In the genomic region with DNA sequence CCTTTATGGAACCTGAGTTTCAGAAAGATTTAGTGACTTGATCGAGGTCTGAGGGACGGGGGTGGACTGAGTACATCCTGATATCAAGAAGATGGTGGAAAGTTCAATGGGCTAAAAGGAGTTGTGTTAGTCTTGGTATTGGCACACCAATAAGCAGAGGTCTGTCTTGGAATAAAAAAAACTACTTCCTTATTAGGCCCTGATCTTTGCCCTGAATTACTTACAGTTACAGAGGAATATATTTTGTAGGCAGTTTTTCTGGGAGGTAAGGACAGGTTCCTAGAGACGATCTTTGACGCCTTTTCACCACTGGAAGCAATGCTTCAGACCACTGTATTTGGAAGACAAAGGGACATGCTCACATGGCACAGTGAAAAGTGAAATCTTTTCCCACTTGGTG, we compare ENCODE assay signal across 9 cellular contexts. TPM values are rescaled to one million over a fixed set of nuclear protein-coding genes. Genes with fewer than 3 reads are reported as not detected.
A peak's percentile ranks its signal among the peaks of the same experiment; 100 is the strongest.
DNase-seq lines count a peak whose midpoint lies in the region; ATAC-seq and TF ChIP-seq lines count a peak whose summit lies in the region.
"Had no signal": no experiment of that assay in that cellular context is flagged by ENCODE, and none has a peak within 500 bp of the region (broad histone marks: within the 10 kb centered on the region; RNA-seq: fewer than 3 reads in every experiment).

No MANE protein-coding gene starts in this region.

- H3K27me3 Mint-ChIP-seq in CD4-positive, alpha-beta T cell: no peaks in the 10 kb centered on the region

- TF ChIP-seq POLR2A in IMR-90 (IDR thresholded peaks at IDR 0.05; ENCODE audit: low read depth, low read length): no peak

- POLR2A ChIA-PET in CD4-positive, alpha-beta T cell (lab: Charles Lee): no interaction called here
- POLR2A ChIA-PET in IMR-90 (lab: Charles Lee; ENCODE audit: unreplicated experiment): no interaction called here

- CTCF ChIA-PET in CD4-positive, alpha-beta T cell (lab: Charles Lee): interaction anchor here (2.2 kb wide), 1 partner anchor 11 kb away, joined by 5 read pairs; no protein-coding TSS in a partner anchor
- CTCF ChIA-PET in IMR-90 (lab: Yijun Ruan, JAX): no interaction called here

- no peak overlapping the region for H3K4ac ChIP-seq in IMR-90 (ENCODE audit: low read depth, low read length)

- H3K4me3 Mint-ChIP-seq in CD4-positive, alpha-beta T cell: peak overlapping the region; percentile 62
- H3K4me3 Mint-ChIP-seq: neural crest cell had no signal

- no peaks in the 10 kb centered on the region for H3K9me3 ChIP-seq in CD4-positive, alpha-beta T cell (ENCODE audit: control insufficient read depth, low read length)
- no peaks in the 10 kb centered on the region for H3K9me3 ChIP-seq in IMR-90 (ENCODE audit: control insufficient read depth, insufficient read depth, low read length)

- no peak for ATAC-seq in CD4-positive, alpha-beta T cell (ENCODE audit: poor library complexity)
- ATAC-seq in IMR-90 (ENCODE audit: low read depth) (peak; percentile 18; the same call in 1 of the 2 replicates), HG03196 (IDR thresholded peaks at IDR 0.05; ENCODE audit: unreplicated experiment) (no peak)

- WGBS in IMR-90 (ENCODE audit: extremely low coverage in 2 of 2, insufficient read length in 1 of 2), 2 experiments: no CpG with 5 or more reads among the region's 4 CpGs

- H2BK15ac ChIP-seq in IMR-90 (ENCODE audit: low read depth, low read length): no peak overlapping the region; the same call in 2 of the 3 replicates

- no TSS peak for BruUV-seq in IMR-90 (replicated peaks; lab: Mats Ljungman, UMichigan)

- H2BK5ac ChIP-seq in IMR-90 (ENCODE audit: low read depth, low read length, poor library complexity, severe bottlenecking): no peak overlapping the region

- no peak overlapping the region for H2BK120ac ChIP-seq in IMR-90 (ENCODE audit: low read depth, low read length)

- H3K27me3 ChIP-seq in CD4-positive, alpha-beta T cell (ENCODE audit: control insufficient read depth, insufficient read depth, low read length): peaks cover 4% of the 10 kb centered on the region
- peaks cover 2% of the 10 kb centered on the region; the same call in 1 of the 2 replicates for H3K27me3 ChIP-seq in IMR-90 (ENCODE audit: control insufficient read depth, insufficient read depth, low read length)

- no peaks in the 10 kb centered on the region for H3K4me1 Mint-ChIP-seq in CD4-positive, alpha-beta T cell (ENCODE audit: low read depth)

- H3K23ac ChIP-seq in IMR-90 (ENCODE audit: low read depth, low read length): no peak overlapping the region

- intact Hi-C loops in CD4-positive, alpha-beta T cell (cut with DNase I, micrococcal nuclease): no loop called here
- intact Hi-C loops in IMR-90 (cut with micrococcal nuclease): no loop called here

- no peak for TF ChIP-seq CTCF in CD4-positive, alpha-beta T cell (IDR thresholded peaks at IDR 0.05)
- no peak for TF ChIP-seq CTCF in IMR-90 (conservative IDR thresholded peaks at IDR 0.05; ENCODE audit: low read depth, low read length)
- no peak for TF ChIP-seq CTCF in astrocyte of the spinal cord (IDR thresholded peaks at IDR 0.05; ENCODE audit: low read depth, low read length)

- no peak for DNase-seq in CD4-positive, alpha-beta T cell
- DNase-seq in IMR-90 (no peak), astrocyte of the spinal cord (ENCODE audit: low read depth, low spot score) (no peak), myocyte (ENCODE audit: low read depth) (peak; percentile 10), GDM1 (lab: John Stamatoyannopoulos, UW) (no peak), SIG-M5 (lab: John Stamatoyannopoulos, UW) (no peak), HCEC 1CT (no peak)

- H3K14ac ChIP-seq in IMR-90 (replicated peaks; ENCODE audit: low read depth, low read length): no peak overlapping the region

- in situ Hi-C loops in IMR-90 (cut with MboI; ENCODE audit: low sequenced_read_pairs): no loop called here
- in situ Hi-C loops in astrocyte of the spinal cord (cut with HindIII; ENCODE audit: low sequenced_read_pairs): no loop called here

- H3K9ac ChIP-seq in IMR-90 (ENCODE audit: low read depth, low read length): no peak overlapping the region

- no peak overlapping the region for H3K4me3 ChIP-seq in IMR-90 (ENCODE audit: insufficient read depth, low read depth, low read length)
- peak overlapping the region; percentile 18 for H3K4me3 ChIP-seq in astrocyte of the spinal cord (ENCODE audit: low read depth, low read length)

- dilution Hi-C loops in IMR-90 (cut with HindIII; ENCODE audit: low sequenced_read_pairs, unreplicated experiment): no loop called here

- no peaks in the 10 kb centered on the region for H3K36me3 ChIP-seq in IMR-90 (ENCODE audit: control insufficient read depth, insufficient read depth, low read length)

- peak overlapping the region; percentile 60 for H2AFZ ChIP-seq in IMR-90 (replicated peaks; ENCODE audit: low read length, poor library complexity)

- H2BK20ac ChIP-seq in IMR-90 (ENCODE audit: low read depth, low read length): peak overlapping the region; percentile 45; the same call in 1 of the 2 replicates

- no peak overlapping the region for H3K4me2 ChIP-seq in IMR-90 (ENCODE audit: low read depth, low read length)

- no peak for TF ChIP-seq RAD21 in IMR-90 (IDR thresholded peaks at IDR 0.05; ENCODE audit: low read length)

- H3K18ac ChIP-seq in IMR-90 (ENCODE audit: low read depth, low read length): no peak overlapping the region

- no peak overlapping the region for H3K27ac ChIP-seq in CD4-positive, alpha-beta T cell (ENCODE audit: low read depth, low read length)
- H3K27ac ChIP-seq in IMR-90 (ENCODE audit: insufficient read depth, low read length): no peak overlapping the region

- no peaks in the 10 kb centered on the region for H4K20me1 ChIP-seq in IMR-90 (ENCODE audit: insufficient read depth, low read length)

- H3K9me3 Mint-ChIP-seq in CD4-positive, alpha-beta T cell: no peaks in the 10 kb centered on the region
- H3K9me3 Mint-ChIP-seq: neural crest cell had no signal

- H3K79me1 ChIP-seq in IMR-90 (ENCODE audit: low read depth in 1 of 2, low read length in 2 of 2): no peaks in the 10 kb centered on the region

- H4K5ac ChIP-seq in IMR-90 (ENCODE audit: low read depth, low read length): no peak overlapping the region

- H3K9me1 ChIP-seq in IMR-90 (ENCODE audit: insufficient read depth, low read length): no peaks in the 10 kb centered on the region

- no peak overlapping the region for H4K91ac ChIP-seq in IMR-90 (ENCODE audit: insufficient read depth, low read depth, low read length)

- H3K27ac Mint-ChIP-seq in CD4-positive, alpha-beta T cell: no peak overlapping the region

- H3K4me1 ChIP-seq in IMR-90 (ENCODE audit: control insufficient read depth, insufficient read depth, low read length): no peaks in the 10 kb centered on the region

- no peak overlapping the region for H4K8ac ChIP-seq in IMR-90 (ENCODE audit: low read depth in 2 of 2, low read length in 2 of 2)

- no peak overlapping the region for H3K56ac ChIP-seq in IMR-90 (ENCODE audit: extremely low read depth, insufficient read depth, low read length)

- no peaks in the 10 kb centered on the region for H3K36me3 Mint-ChIP-seq in CD4-positive, alpha-beta T cell (ENCODE audit: low read depth)

- no peak overlapping the region for H2AK5ac ChIP-seq in IMR-90 (ENCODE audit: low read depth, low read length)

- no peak overlapping the region for H2AK9ac ChIP-seq in IMR-90 (replicated peaks; ENCODE audit: low read depth, low read length, poor library complexity)

TF ChIP-seq in IMR-90, 13 proteins besides CTCF, POLR2A, EP300 and RAD21:
- TF ChIP-seq SMC3 (IDR thresholded peaks at IDR 0.05; ENCODE audit: low read depth, low read length): no peak
- TF ChIP-seq MAZ (IDR thresholded peaks at IDR 0.05; ENCODE audit: borderline replicate concordance, low read depth, low read length): no peak
- no peak for TF ChIP-seq RCOR1 (IDR thresholded peaks at IDR 0.05; ENCODE audit: insufficient replicate concordance, low read length)
- no peak for TF ChIP-seq MAFK (IDR thresholded peaks at IDR 0.05; ENCODE audit: low read depth, low read length)
- TF ChIP-seq RFX5 (IDR thresholded peaks at IDR 0.05; ENCODE audit: low read depth, low read length): no peak
- TF ChIP-seq CHD1 (IDR thresholded peaks at IDR 0.05; ENCODE audit: low read depth, low read length): no peak
- TF ChIP-seq CEBPB (IDR thresholded peaks at IDR 0.05; ENCODE audit: low read depth, low read length): no peak
- no peak for TF ChIP-seq FOS (IDR thresholded peaks at IDR 0.05; ENCODE audit: low read depth, low read length)
- no peak for TF ChIP-seq BHLHE40 (IDR thresholded peaks at IDR 0.05; ENCODE audit: low read depth, low read length)
- no peak for TF ChIP-seq MXI1 (IDR thresholded peaks at IDR 0.05; ENCODE audit: borderline replicate concordance, low read depth, low read length)
- TF ChIP-seq, protein P1, sequence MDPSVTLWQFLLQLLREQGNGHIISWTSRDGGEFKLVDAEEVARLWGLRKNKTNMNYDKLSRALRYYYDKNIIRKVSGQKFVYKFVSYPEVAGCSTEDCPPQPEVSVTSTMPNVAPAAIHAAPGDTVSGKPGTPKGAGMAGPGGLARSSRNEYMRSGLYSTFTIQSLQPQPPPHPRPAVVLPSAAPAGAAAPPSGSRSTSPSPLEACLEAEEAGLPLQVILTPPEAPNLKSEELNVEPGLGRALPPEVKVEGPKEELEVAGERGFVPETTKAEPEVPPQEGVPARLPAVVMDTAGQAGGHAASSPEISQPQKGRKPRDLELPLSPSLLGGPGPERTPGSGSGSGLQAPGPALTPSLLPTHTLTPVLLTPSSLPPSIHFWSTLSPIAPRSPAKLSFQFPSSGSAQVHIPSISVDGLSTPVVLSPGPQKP (IDR thresholded peaks at IDR 0.05; ENCODE audit: borderline replicate concordance, low read depth, low read length): no peak

RNA-seq across cellular contexts. Expression of gene XK, which starts 0.7 kb away (rescaled TPM):
- under 1 TPM in 1 of 2 experiments, not detected in 1; 0.05 TPM for total RNA-seq in CD4-positive, alpha-beta T cell
- under 0.01 TPM in 2 replicates for total RNA-seq in IMR-90 (2012; rRNA removed)
- 0.02 and 0.03 TPM in 2 replicates for polyA plus RNA-seq in IMR-90 (2012; rRNA removed)
- polyA plus RNA-seq in IMR-90 (2012; cell fraction: cytosol; rRNA removed): 0.01 and 0.08 TPM in 2 replicates
- 0.01 TPM in 1 of 2 replicates, not detected in the other for polyA plus RNA-seq in IMR-90 (2012; cell fraction: nucleus; rRNA removed; ENCODE audit: low replicate concordance)
- total RNA-seq in myocyte: 0.47 and 0.88 TPM in 2 replicates
- polyA plus RNA-seq in myocyte (2012): 0.10 TPM
